Comparison of ENCODE assay signal across 32 cellular contexts in genomic region chr17:30981531-30982519, GRCh38. TPM values are rescaled to one million over a fixed set of nuclear protein-coding genes. Genes with fewer than 3 reads are reported as not detected.
DNase-seq lines count a peak whose midpoint lies in the region; ATAC-seq and TF ChIP-seq lines count a peak whose summit lies in the region.
"Had no signal": no experiment of that assay in that cellular context is flagged by ENCODE, and none has a peak within 500 bp of the region (broad histone marks: within the 10 kb centered on the region; RNA-seq: fewer than 3 reads in every experiment).

No MANE protein-coding gene starts in this region.

- H3K27ac Mint-ChIP-seq in activated CD8-positive, alpha-beta T cell treated with anti-CD3 and anti-CD28 coated beads, Interleukin-2, amount 10 ng/mL, durations not matched to agents 7 days and 5 days = no peak overlapping the region
- H3K27ac Mint-ChIP-seq in activated CD8-positive, alpha-beta T cell treated with anti-CD3 and anti-CD28 coated beads for 36 hours = no peak overlapping the region
- peak overlapping the region; percentile 4 for H3K27ac Mint-ChIP-seq in endothelial cell (ENCODE audit: unreplicated experiment)
- peak overlapping the region; percentile 33 for H3K27ac Mint-ChIP-seq in stimulated activated effector memory CD8-positive, alpha-beta T cell treated with anti-CD3 and anti-CD28 coated beads, Interleukin-12 subunit alpha, Interleukin-12 subunit beta, amount 100 ng/mL, for 72 hours
- H3K27ac Mint-ChIP-seq: activated naive CD4-positive, alpha-beta T cell treated with anti-CD3 and anti-CD28 coated beads for 36 hours; T-cell had no signal

- peak; percentile 30 for ATAC-seq in activated CD8-positive, alpha-beta T cell treated with anti-CD3 and anti-CD28 coated beads, Interleukin-2, amount 10 ng/mL, durations not matched to agents 7 days and 5 days
- ATAC-seq in activated CD8-positive, alpha-beta T cell treated with anti-CD3 and anti-CD28 coated beads for 36 hours = no peak
- peak; percentile 72 for ATAC-seq in stimulated activated effector memory CD8-positive, alpha-beta T cell treated with anti-CD3 and anti-CD28 coated beads, Interleukin-12 subunit alpha, Interleukin-12 subunit beta, amount 100 ng/mL, for 72 hours
- ATAC-seq in GM21447 (IDR thresholded peaks at IDR 0.05; ENCODE audit: unreplicated experiment) = no peak
- ATAC-seq: left colon, sciatic nerve, T-cell had no signal

- no peak overlapping the region for H3K4me3 Mint-ChIP-seq in activated CD8-positive, alpha-beta T cell treated with anti-CD3 and anti-CD28 coated beads, Interleukin-2, amount 10 ng/mL, durations not matched to agents 7 days and 5 days
- no peak overlapping the region for H3K4me3 Mint-ChIP-seq in activated CD8-positive, alpha-beta T cell treated with anti-CD3 and anti-CD28 coated beads for 36 hours
- peak overlapping the region; percentile 27 for H3K4me3 Mint-ChIP-seq in endothelial cell (ENCODE audit: unreplicated experiment)
- H3K4me3 Mint-ChIP-seq in stimulated activated effector memory CD8-positive, alpha-beta T cell treated with anti-CD3 and anti-CD28 coated beads, Interleukin-12 subunit alpha, Interleukin-12 subunit beta, amount 100 ng/mL, for 72 hours = no peak overlapping the region
- H3K4me3 Mint-ChIP-seq: activated naive CD4-positive, alpha-beta T cell treated with anti-CD3 and anti-CD28 coated beads for 36 hours; CD8-positive, alpha-beta memory T cell; T-cell had no signal

- CTCF ChIA-PET in activated CD8-positive, alpha-beta T cell treated with anti-CD3 and anti-CD28 coated beads, Interleukin-2, amount 10 ng/mL, durations not matched to agents 7 days and 5 days (lab: Charles Lee) = no interaction called here
- CTCF ChIA-PET in activated CD8-positive, alpha-beta T cell treated with anti-CD3 and anti-CD28 coated beads for 36 hours (lab: Charles Lee) = interaction anchor here (1.0 kb wide), 1 partner anchor 11 kb away, joined by 3 read pairs; the partner anchor contains the start of gene RNF135
- CTCF ChIA-PET in RWPE1 (lab: Yijun Ruan, JAX) = no interaction called here

- peak overlapping the region; percentile 23 for H3K27ac ChIP-seq in RWPE1
- H3K27ac ChIP-seq: brain microvascular endothelial cell, esophagus muscularis mucosa, prostate gland, testis, vagina had no signal

- no peaks in the 10 kb centered on the region for H3K4me1 Mint-ChIP-seq in activated CD8-positive, alpha-beta T cell treated with anti-CD3 and anti-CD28 coated beads, Interleukin-2, amount 10 ng/mL, durations not matched to agents 7 days and 5 days (ENCODE audit: low read depth)
- no peaks in the 10 kb centered on the region for H3K4me1 Mint-ChIP-seq in activated CD8-positive, alpha-beta T cell treated with anti-CD3 and anti-CD28 coated beads for 36 hours (ENCODE audit: low read depth)
- no peaks in the 10 kb centered on the region for H3K4me1 Mint-ChIP-seq in endothelial cell (ENCODE audit: unreplicated experiment)
- peaks cover 10% of the 10 kb centered on the region for H3K4me1 Mint-ChIP-seq in stimulated activated effector memory CD8-positive, alpha-beta T cell treated with anti-CD3 and anti-CD28 coated beads, Interleukin-12 subunit alpha, Interleukin-12 subunit beta, amount 100 ng/mL, for 72 hours
- H3K4me1 Mint-ChIP-seq: T-cell had no signal

- intact Hi-C loops in activated CD8-positive, alpha-beta T cell treated with anti-CD3 and anti-CD28 coated beads for 36 hours (cut with micrococcal nuclease) = no loop called here

- H3K27me3 Mint-ChIP-seq in activated CD8-positive, alpha-beta T cell treated with anti-CD3 and anti-CD28 coated beads, Interleukin-2, amount 10 ng/mL, durations not matched to agents 7 days and 5 days (ENCODE audit: low read depth) = no peaks in the 10 kb centered on the region
- H3K27me3 Mint-ChIP-seq in activated CD8-positive, alpha-beta T cell treated with anti-CD3 and anti-CD28 coated beads for 36 hours = no peaks in the 10 kb centered on the region
- no peaks in the 10 kb centered on the region for H3K27me3 Mint-ChIP-seq in endothelial cell (ENCODE audit: unreplicated experiment)
- H3K27me3 Mint-ChIP-seq: CD8-positive, alpha-beta memory T cell; T-cell had no signal

- peaks cover 1% of the 10 kb centered on the region for H3K36me3 Mint-ChIP-seq in activated CD8-positive, alpha-beta T cell treated with anti-CD3 and anti-CD28 coated beads, Interleukin-2, amount 10 ng/mL, durations not matched to agents 7 days and 5 days (ENCODE audit: low read depth)
- no peaks in the 10 kb centered on the region for H3K36me3 Mint-ChIP-seq in activated CD8-positive, alpha-beta T cell treated with anti-CD3 and anti-CD28 coated beads for 36 hours (ENCODE audit: low read depth)
- H3K36me3 Mint-ChIP-seq in endothelial cell (ENCODE audit: low read depth, unreplicated experiment) = peaks cover 22% of the 10 kb centered on the region
- H3K36me3 Mint-ChIP-seq in stimulated activated effector memory CD8-positive, alpha-beta T cell treated with anti-CD3 and anti-CD28 coated beads, Interleukin-12 subunit alpha, Interleukin-12 subunit beta, amount 100 ng/mL, for 72 hours = peaks cover 5% of the 10 kb centered on the region

- H3K9me3 Mint-ChIP-seq in activated CD8-positive, alpha-beta T cell treated with anti-CD3 and anti-CD28 coated beads, Interleukin-2, amount 10 ng/mL, durations not matched to agents 7 days and 5 days (ENCODE audit: insufficient read depth) = no peaks in the 10 kb centered on the region
- H3K9me3 Mint-ChIP-seq in activated CD8-positive, alpha-beta T cell treated with anti-CD3 and anti-CD28 coated beads for 36 hours = no peaks in the 10 kb centered on the region
- H3K9me3 Mint-ChIP-seq in endothelial cell (ENCODE audit: unreplicated experiment) = no peaks in the 10 kb centered on the region
- no peaks in the 10 kb centered on the region for H3K9me3 Mint-ChIP-seq in stimulated activated effector memory CD8-positive, alpha-beta T cell treated with anti-CD3 and anti-CD28 coated beads, Interleukin-12 subunit alpha, Interleukin-12 subunit beta, amount 100 ng/mL, for 72 hours
- H3K9me3 Mint-ChIP-seq: activated naive CD4-positive, alpha-beta T cell treated with anti-CD3 and anti-CD28 coated beads for 36 hours; CD8-positive, alpha-beta memory T cell had no signal

- POLR2A ChIA-PET in activated CD8-positive, alpha-beta T cell treated with anti-CD3 and anti-CD28 coated beads, Interleukin-2, amount 10 ng/mL, durations not matched to agents 7 days and 5 days (lab: Charles Lee) = no interaction called here
- POLR2A ChIA-PET in activated CD8-positive, alpha-beta T cell treated with anti-CD3 and anti-CD28 coated beads for 36 hours (lab: Charles Lee) = no interaction called here
- POLR2A ChIA-PET in RWPE1 (lab: Yijun Ruan, JAX; ENCODE audit: low non-redundant PET) = no interaction called here

- no peak for DNase-seq in activated CD8-positive, alpha-beta T cell treated with anti-CD3 and anti-CD28 coated beads, Interleukin-2, amount 10 ng/mL, durations not matched to agents 7 days and 5 days
- DNase-seq in activated CD8-positive, alpha-beta T cell treated with anti-CD3 and anti-CD28 coated beads for 36 hours = no peak
- DNase-seq in RWPE1 (ENCODE audit: low spot score) = no peak
- DNase-seq in endothelial cell (ENCODE audit: low spot score) = no peak
- DNase-seq in stimulated activated effector memory CD8-positive, alpha-beta T cell treated with anti-CD3 and anti-CD28 coated beads, Interleukin-12 subunit alpha, Interleukin-12 subunit beta, amount 100 ng/mL, for 72 hours (ENCODE audit: low spot score in 2 of 2) = no peak
- no peak for DNase-seq in stimulated activated CD4-positive, alpha-beta T cell treated with anti-CD3 and anti-CD28 coated beads, Interleukin-4, amount 100 ng/mL, for 1 hour
- DNase-seq in stimulated activated CD4-positive, alpha-beta T cell treated with anti-CD3 and anti-CD28 coated beads, Interleukin-4, amount 100 ng/mL, for 4 hours = no peak
- DNase-seq: activated naive CD4-positive, alpha-beta T cell treated with anti-CD3 and anti-CD28 coated beads for 36 hours; activated T-cell treated with anti-CD3 and anti-CD28 coated beads, Interleukin-2, amount 50 U/mL, for 48 hours; amniotic stem cell; brain microvascular endothelial cell; CD8-positive, alpha-beta memory T cell; DMS 273 treated with DMSO at 0.1 percent for 48 hours; effector CD8-positive, alpha-beta T cell; EL; foreskin melanocyte; left colon; mesendoderm; NCI-H1105; NCI-H187 treated with DMSO at 0.1 percent for 48 hours; NCI-H2227 treated with DMSO at 0.1 percent for 48 hours; NCI-H69; stimulated activated CD4-positive, alpha-beta T cell treated with anti-CD3 and anti-CD28 coated beads, Interleukin-12 subunit alpha, Interleukin-12 subunit beta, amount 100 ng/mL, for 4 hours; stimulated activated CD4-positive, alpha-beta T cell treated with anti-CD3 and anti-CD28 coated beads, Interleukin-4, amount 100 ng/mL, for 24 hours; stimulated activated naive CD4-positive, alpha-beta T cell; T-cell; testis had no signal

- no peak for TF ChIP-seq CTCF in activated CD8-positive, alpha-beta T cell treated with anti-CD3 and anti-CD28 coated beads for 36 hours (IDR thresholded peaks at IDR 0.05)
- no peak for TF ChIP-seq CTCF in RWPE1 (conservative IDR thresholded peaks at IDR 0.05; ENCODE audit: low read depth)
- no peak for TF ChIP-seq CTCF in endothelial cell (IDR thresholded peaks at IDR 0.05; ENCODE audit: unreplicated experiment)

RNA-seq across cellular contexts. Expression of gene RNF135, which starts 11.0 kb away (rescaled TPM):
- total RNA-seq in activated CD8-positive, alpha-beta T cell treated with anti-CD3 and anti-CD28 coated beads, Interleukin-2, amount 10 ng/mL, durations not matched to agents 7 days and 5 days = 1 to 10 TPM; 5.4 to 7.2 TPM
- total RNA-seq in activated CD8-positive, alpha-beta T cell treated with anti-CD3 and anti-CD28 coated beads for 36 hours = 1 to 10 TPM; 5.4 to 6.6 TPM
- 14.6 TPM for total RNA-seq in endothelial cell (ENCODE audit: unreplicated experiment)

Comparison
In these comparisons a context has a peak if more than half of its experiments do, and no peak if none do; other contexts are left out.
1. ATAC-seq: peak in activated CD8-positive, alpha-beta T cell treated with anti-CD3 and anti-CD28 coated beads, Interleukin-2, amount 10 ng/mL, durations not matched to agents 7 days and 5 days (single experiment) and stimulated activated effector memory CD8-positive, alpha-beta T cell treated with anti-CD3 and anti-CD28 coated beads, Interleukin-12 subunit alpha, Interleukin-12 subunit beta, amount 100 ng/mL, for 72 hours (single experiment); none in activated CD8-positive, alpha-beta T cell treated with anti-CD3 and anti-CD28 coated beads for 36 hours (single experiment) and GM21447 (single experiment).
2. H3K27ac Mint-ChIP-seq: peak in endothelial cell (single experiment) and stimulated activated effector memory CD8-positive, alpha-beta T cell treated with anti-CD3 and anti-CD28 coated beads, Interleukin-12 subunit alpha, Interleukin-12 subunit beta, amount 100 ng/mL, for 72 hours (single experiment); none in activated CD8-positive, alpha-beta T cell treated with anti-CD3 and anti-CD28 coated beads, Interleukin-2, amount 10 ng/mL, durations not matched to agents 7 days and 5 days (single experiment) and activated CD8-positive, alpha-beta T cell treated with anti-CD3 and anti-CD28 coated beads for 36 hours (single experiment).